ENCODE assay signal across 32 cellular contexts in the genomic region with DNA sequence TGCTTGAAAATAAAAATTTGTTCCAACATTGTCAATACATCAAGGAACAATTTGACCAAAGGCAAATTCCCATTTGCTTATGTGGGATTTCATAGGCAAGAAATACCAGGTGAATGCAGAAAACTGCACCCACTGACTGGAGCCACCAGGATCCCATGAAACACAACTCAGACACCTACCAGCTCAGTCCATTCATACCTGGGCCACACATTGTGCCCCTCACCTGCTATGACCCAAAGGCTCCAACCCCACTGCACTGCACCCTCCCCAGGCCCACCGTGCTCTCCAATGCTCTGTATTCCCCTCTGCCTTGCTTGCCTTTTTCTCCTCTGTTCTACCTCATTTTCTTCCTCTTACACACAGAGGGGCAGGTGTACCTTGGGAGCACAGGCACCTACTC.
"Had no signal": no experiment of that assay in that cellular context is flagged by ENCODE, and none has a peak within 500 bp of the region (broad histone marks: within the 10 kb centered on the region; RNA-seq: fewer than 3 reads in every experiment).

No MANE protein-coding gene starts in this region.

- H3K4me3 Mint-ChIP-seq: activated CD4-positive, alpha-beta T cell treated with anti-CD3 and anti-CD28 coated beads for 36 hours; activated T-cell treated with anti-CD3 and anti-CD28 coated beads, Interleukin-2, amount 50 U/mL, for 24 hours; naive thymus-derived CD8-positive, alpha-beta T cell; neural crest cell; stimulated activated naive B cell treated with anti-CD40 and anti-IgM and Interleukin-4, amounts not matched to agents 10 μg/mL and 1 μg/mL and 100 μg/mL, for 72 hours had no signal

- H3K4me1 ChIP-seq: psoas muscle, upper lobe of right lung had no signal

- DNase-seq: activated CD4-positive, alpha-beta T cell treated with anti-CD3 and anti-CD28 coated beads for 36 hours; activated CD4-positive, CD25-positive, alpha-beta regulatory T cell; activated CD8-positive, alpha-beta memory T cell treated with anti-CD3 and anti-CD28 coated beads for 24 hours; activated CD8-positive, alpha-beta memory T cell treated with anti-CD3 and anti-CD28 coated beads, Interleukin-2, amount 50 U/mL, for 4 hours; activated effector memory CD4-positive, alpha-beta T cell treated with Interleukin-2 at 50 U/mL for 16 hours; activated naive CD4-positive, alpha-beta T cell treated with Interleukin-2 at 50 U/mL for 16 hours; activated T-cell treated with anti-CD3 and anti-CD28 coated beads, Interleukin-2, amount 50 U/mL, for 24 hours; anterior cingulate cortex; dermis blood vessel endothelial cell; effector CD4-positive, alpha-beta T cell; esophagus squamous epithelium; foreskin melanocyte; left lung; lower lobe of right lung; mesenchymal stem cell; naive thymus-derived CD8-positive, alpha-beta T cell; occipital lobe; psoas muscle; stimulated activated CD4-positive, alpha-beta T cell treated with anti-CD3 and anti-CD28 coated beads, Interleukin-15, amount 100 ng/mL, for 24 hours; stimulated activated CD4-positive, alpha-beta T cell treated with anti-CD3 and anti-CD28 coated beads, Interleukin-2, amount 100 ng/mL, for 24 hours; stimulated activated naive B cell treated with anti-CD40 and anti-IgM and Interleukin-4, amounts not matched to agents 10 μg/mL and 1 μg/mL and 100 μg/mL, for 72 hours; stomach; thyroid gland; upper lobe of right lung had no signal

- FAIRE-seq: bronchial epithelial cell, colon, endometrium, islet of Langerhans had no signal

- H3K4me3 ChIP-seq: esophagus squamous epithelium, left lung, lower lobe of right lung, psoas muscle, SK-N-MC, stomach, thyroid gland, upper lobe of right lung had no signal

- H3K27ac ChIP-seq: epithelial cell of prostate, esophagus squamous epithelium, left lung, lower lobe of right lung, parathyroid adenoma, psoas muscle, SK-N-MC, stomach, thyroid gland, upper lobe of right lung had no signal

- H3K27me3 Mint-ChIP-seq: activated CD4-positive, alpha-beta T cell treated with anti-CD3 and anti-CD28 coated beads for 36 hours; activated T-cell treated with anti-CD3 and anti-CD28 coated beads, Interleukin-2, amount 50 U/mL, for 24 hours; naive thymus-derived CD8-positive, alpha-beta T cell; stimulated activated naive B cell treated with anti-CD40 and anti-IgM and Interleukin-4, amounts not matched to agents 10 μg/mL and 1 μg/mL and 100 μg/mL, for 72 hours had no signal

- H3K27me3 ChIP-seq: esophagus squamous epithelium, left lung, stomach, thyroid gland, upper lobe of right lung had no signal

- H3K27ac Mint-ChIP-seq: activated CD4-positive, alpha-beta T cell treated with anti-CD3 and anti-CD28 coated beads for 36 hours; activated T-cell treated with anti-CD3 and anti-CD28 coated beads, Interleukin-2, amount 50 U/mL, for 24 hours; stimulated activated naive B cell treated with anti-CD40 and anti-IgM and Interleukin-4, amounts not matched to agents 10 μg/mL and 1 μg/mL and 100 μg/mL, for 72 hours had no signal

- H2AFZ ChIP-seq: parathyroid adenoma had no signal

- ATAC-seq: activated CD4-positive, alpha-beta T cell treated with anti-CD3 and anti-CD28 coated beads for 36 hours; left lung; lower lobe of right lung; naive thymus-derived CD8-positive, alpha-beta T cell; psoas muscle; stimulated activated naive B cell treated with anti-CD40 and anti-IgM and Interleukin-4, amounts not matched to agents 10 μg/mL and 1 μg/mL and 100 μg/mL, for 72 hours; upper lobe of right lung had no signal

- H3K9me3 Mint-ChIP-seq: activated T-cell treated with anti-CD3 and anti-CD28 coated beads, Interleukin-2, amount 50 U/mL, for 24 hours; naive thymus-derived CD8-positive, alpha-beta T cell had no signal

- H3K9ac ChIP-seq: parathyroid adenoma had no signal

- H3K9me3 ChIP-seq: esophagus squamous epithelium, left lung, lower lobe of right lung, psoas muscle, stomach, thyroid gland, upper lobe of right lung had no signal

- H3K36me3 ChIP-seq: lower lobe of right lung, thyroid gland, upper lobe of right lung had no signal
